In genomic region chrX:96683997-96684338, GRCh38 we compare ENCODE assay signal across 8 cellular contexts. TPM values are rescaled to one million over a fixed set of nuclear protein-coding genes. Genes with fewer than 3 reads are reported as not detected.
DNase-seq lines count a peak whose midpoint lies in the region; ATAC-seq, FAIRE-seq and TF ChIP-seq lines count a peak whose summit lies in the region.

No MANE protein-coding gene starts in this region.

- no peak overlapping the region for H2BK15ac ChIP-seq in neuronal stem cell (ENCODE audit: low read length)

- ATAC-seq in heart left ventricle: no peak
- no peak for ATAC-seq in left ventricle myocardium superior
- ATAC-seq in GM18858 (IDR thresholded peaks at IDR 0.05; ENCODE audit: unreplicated experiment): no peak

- TF ChIP-seq EP300 in esophagus muscularis mucosa (IDR thresholded peaks at IDR 0.05): no peak

- H3K23ac ChIP-seq in neuronal stem cell (ENCODE audit: low read depth, low read length, poor library complexity): no peak overlapping the region

- no peak overlapping the region for H2BK5ac ChIP-seq in neuronal stem cell (ENCODE audit: low read length)

- H3K4me1 ChIP-seq in heart left ventricle (peaks cover 0 to 12% (median 0%) of the 10 kb centered on the region in 12 donors), esophagus muscularis mucosa (peaks cover 0 to 25% (median 18%) of the 10 kb centered on the region in 4 donors), small intestine (ENCODE audit: control insufficient read depth in 2 of 2, insufficient read depth in 1 of 2, low read depth in 1 of 2, low read length in 1 of 2) (no peaks in the 10 kb centered on the region), neuronal stem cell (ENCODE audit: control insufficient read depth in 2 of 2, insufficient read depth in 1 of 2, low read depth in 1 of 2, low read length in 2 of 2) (no peaks in the 10 kb centered on the region)

- intact Hi-C loops in heart left ventricle (cut with DNase I) (loop anchor here in 2 of 10 donors (10.0 kb wide), 2 partner anchors 81 to 129 kb away; no protein-coding TSS in a partner anchor), left ventricle myocardium superior (cut with micrococcal nuclease) (no loop called here), esophagus muscularis mucosa (cut with DNase I) (loop anchor here (5.0 kb wide), 1 partner anchor 312 kb away; no protein-coding TSS in a partner anchor)

- WGBS in heart left ventricle, 4 donors: 35 to 48% (median 40%) methylated on average over 8 of the region's 8 CpGs
- 32% methylated on average over 8 of the region's 8 CpGs for WGBS in esophagus muscularis mucosa
- 14 to 34% (median 23%) methylated on average over 8 of the region's 8 CpGs for WGBS in small intestine, 3 donors
- WGBS in neuronal stem cell (ENCODE audit: extremely low coverage in 2 of 2, insufficient read length in 2 of 2, insufficient replicate concordance in 1 of 2), 2 donors: no CpG with 5 or more reads among the region's 8 CpGs

- no peak overlapping the region for H3K9ac ChIP-seq in neuronal stem cell (ENCODE audit: low read depth, low read length, poor library complexity)

- H3K79me1 ChIP-seq in neuronal stem cell (ENCODE audit: low read depth, low read length): no peaks in the 10 kb centered on the region

- no peak for TF ChIP-seq CTCF in heart left ventricle (IDR thresholded peaks at IDR 0.05)
- TF ChIP-seq CTCF in esophagus muscularis mucosa (IDR thresholded peaks at IDR 0.05): no peak

- peak overlapping the region in 10 of 12 donors; percentile 60 to 96 (median 81) for H3K4me3 ChIP-seq in heart left ventricle
- peak overlapping the region; percentile 70 to 75 (median 72) for H3K4me3 ChIP-seq in esophagus muscularis mucosa
- peak overlapping the region in 1 of 2 donors; percentile 66 for H3K4me3 ChIP-seq in small intestine (ENCODE audit: low read depth in 1 of 2, low read length in 2 of 2)
- H3K4me3 ChIP-seq in neuronal stem cell (ENCODE audit: low read length in 2 of 2): no peak overlapping the region

- no peak overlapping the region for H3K4me2 ChIP-seq in neuronal stem cell (ENCODE audit: insufficient read depth, low read length, poor library complexity, severe bottlenecking)

- no peak overlapping the region for H3K14ac ChIP-seq in neuronal stem cell (ENCODE audit: low read length)

- no peak overlapping the region for H2BK12ac ChIP-seq in neuronal stem cell (ENCODE audit: low read length)

- H2AK5ac ChIP-seq in neuronal stem cell (ENCODE audit: low read depth, low read length): no peak overlapping the region

- no peaks in the 10 kb centered on the region for H3K36me3 ChIP-seq in heart left ventricle
- H3K36me3 ChIP-seq in esophagus muscularis mucosa: no peaks in the 10 kb centered on the region
- no peaks in the 10 kb centered on the region for H3K36me3 ChIP-seq in small intestine (ENCODE audit: control insufficient read depth in 2 of 2, insufficient read depth in 2 of 2, low read length in 2 of 2)
- H3K36me3 ChIP-seq in neuronal stem cell (replicated peaks in 1 of 2; ENCODE audit: control insufficient read depth in 2 of 2, insufficient read depth in 2 of 2, low read length in 2 of 2): no peaks in the 10 kb centered on the region

- DNase-seq in heart left ventricle: no peak
- no peak for DNase-seq in left ventricle myocardium superior
- peak; percentile 32 to 70 for DNase-seq in NCI-H524 (lab: John Stamatoyannopoulos, UW)
- no peak for DNase-seq in esophagus muscularis mucosa (ENCODE audit: extremely low spot score)
- peak; percentile 1 for DNase-seq in small intestine
- DNase-seq in neuronal stem cell (ENCODE audit: low spot score): no peak
- no peak for DNase-seq in kidney tubule cell (ENCODE audit: low spot score)

- TF ChIP-seq POLR2A in heart left ventricle (IDR thresholded peaks at IDR 0.05): no peak
- TF ChIP-seq POLR2A in esophagus muscularis mucosa (IDR thresholded peaks at IDR 0.05; ENCODE audit: low read depth): no peak

- no peak overlapping the region for H3K4ac ChIP-seq in neuronal stem cell (ENCODE audit: low read length)

- H3K18ac ChIP-seq in neuronal stem cell (ENCODE audit: low read length): no peak overlapping the region

- H3K9me3 ChIP-seq in heart left ventricle (no peaks in the 10 kb centered on the region), esophagus muscularis mucosa (no peaks in the 10 kb centered on the region), small intestine (ENCODE audit: control insufficient read depth, low read depth) (no peaks in the 10 kb centered on the region), neuronal stem cell (replicated peaks in 1 of 2; ENCODE audit: control insufficient read depth in 2 of 2, insufficient read depth in 1 of 2, low read depth in 1 of 2, low read length in 2 of 2) (no peaks in the 10 kb centered on the region)

- H4K91ac ChIP-seq in neuronal stem cell (ENCODE audit: low read depth, low read length, poor library complexity): no peak overlapping the region

- no peak for FAIRE-seq in small intestine (lab: Jason Lieb, UNC)

- H4K8ac ChIP-seq in neuronal stem cell (ENCODE audit: low read depth, low read length): no peak overlapping the region

- H2AFZ ChIP-seq in neuronal stem cell (ENCODE audit: low read length): no peak overlapping the region

- H3K27ac ChIP-seq in heart left ventricle (peak overlapping the region in 5 of 12 donors; percentile 73 to 86 (median 83)), esophagus muscularis mucosa (replicated peaks in 1 of 4) (peak overlapping the region; percentile 82 to 88 (median 86)), small intestine (ENCODE audit: low read depth in 1 of 2, low read length in 1 of 2) (peak overlapping the region; percentile 73 to 92), neuronal stem cell (replicated peaks; ENCODE audit: low read length) (no peak overlapping the region)

- H3K27me3 ChIP-seq in heart left ventricle (peaks cover 0 to 31% (median 0%) of the 10 kb centered on the region in 9 donors), esophagus muscularis mucosa (peaks cover 0 to 3% (median 0%) of the 10 kb centered on the region in 4 donors), small intestine (ENCODE audit: control insufficient read depth in 2 of 2, insufficient read depth in 2 of 2, low read length in 2 of 2) (no peaks in the 10 kb centered on the region), neuronal stem cell (ENCODE audit: control insufficient read depth in 3 of 3, insufficient read depth in 3 of 3, low read depth in 1 of 3, low read length in 3 of 3) (peaks cover 0 to 35% (median 0%) of the 10 kb centered on the region in 3 experiments)

- H2BK120ac ChIP-seq in neuronal stem cell (ENCODE audit: low read depth, low read length): no peak overlapping the region

RNA-seq across cellular contexts. Expression of gene DIAPH2, which starts 0.7 kb away (rescaled TPM):
- total RNA-seq in heart left ventricle (10 to 100 TPM in 8 of 9 donors, 1 to 10 TPM in 1; 9.0 to 18.8 (median 14.3) TPM), left ventricle myocardium superior (9.8 TPM), esophagus muscularis mucosa (10 to 100 TPM; 41.8 to 64.5 (median 54.5) TPM)
- polyA plus RNA-seq in heart left ventricle (1 to 10 TPM; 3.7 TPM), small intestine (1 to 10 TPM; 5.1 to 6.3 (median 6.0) TPM)
- 4.5 TPM for polyA plus RNA-seq in neuronal stem cell (2013, experiment 1 of 2)
- polyA plus RNA-seq in neuronal stem cell (2013, experiment 2 of 2): 4.5 TPM

Comparison
In these comparisons a context has a peak if more than half of its experiments do, and no peak if none do; other contexts are left out.
1. DNase-seq: peak in NCI-H524 (2 of 2) and small intestine (single experiment); none in heart left ventricle (0 of 5), left ventricle myocardium superior (single experiment), esophagus muscularis mucosa (single experiment), neuronal stem cell (single experiment) and kidney tubule cell (single experiment).
2. H3K4me3 ChIP-seq: peak in heart left ventricle (10 of 12) and esophagus muscularis mucosa (4 of 4); none in neuronal stem cell (0 of 2).